Comparison of ENCODE assay signal across 2 cellular contexts in the genomic region with DNA sequence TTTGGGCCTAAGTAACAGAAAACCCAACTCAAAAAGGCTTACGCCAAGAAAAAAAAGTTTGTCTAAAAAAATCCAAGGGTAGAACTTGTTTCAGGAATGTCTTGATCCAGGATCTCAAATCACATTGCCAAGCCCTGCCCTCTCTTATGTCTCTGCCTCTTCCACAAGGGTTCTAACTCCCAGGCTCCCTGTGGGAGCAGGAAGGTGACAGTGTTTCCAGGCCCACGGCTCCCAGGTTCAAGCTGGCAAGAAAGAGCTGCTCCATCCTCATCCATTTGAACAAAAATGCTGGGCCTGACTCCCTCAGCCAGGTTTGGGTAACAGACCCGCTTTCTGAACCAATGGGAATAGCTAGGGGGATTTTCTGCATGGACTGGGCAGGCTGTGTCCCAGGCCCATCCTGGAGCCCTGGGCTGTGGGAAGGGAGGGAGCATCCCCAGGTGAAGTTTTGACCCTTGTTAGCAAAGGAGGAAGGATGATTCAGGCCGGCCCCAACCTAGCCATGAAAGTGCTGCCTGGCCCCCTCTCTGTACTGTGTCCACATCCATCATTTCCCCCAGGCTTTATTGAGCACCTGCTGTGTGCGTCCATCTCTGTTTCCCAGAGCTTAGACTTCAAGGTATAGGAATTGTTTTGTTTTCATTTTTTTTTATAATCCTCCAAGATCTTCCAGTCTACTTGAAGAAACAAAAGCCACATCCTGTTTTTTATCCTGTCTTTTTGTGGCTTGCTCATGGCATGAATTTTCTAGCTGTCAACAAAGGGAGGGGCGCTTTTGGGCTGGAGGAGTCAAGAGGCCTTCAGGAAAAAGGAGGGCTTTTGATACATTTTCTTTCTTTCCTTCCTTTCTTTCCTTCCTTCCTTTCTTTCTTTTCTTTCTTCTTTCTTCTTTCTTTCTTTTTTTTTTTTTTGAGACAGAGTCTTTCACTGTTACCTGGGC.
TF ChIP-seq lines count a peak whose summit lies in the region.

No MANE protein-coding gene starts in this region.

TF ChIP-seq in A549, 52 proteins besides CTCF, POLR2A, EP300 and RAD21:
- peak; percentile 81 for TF ChIP-seq HOXA7 (CRISPR knock-in tag; IDR thresholded peaks at IDR 0.05)
- peak; percentile 39; the same call in 1 of the 2 replicates for TF ChIP-seq HEYL (CRISPR knock-in tag; IDR thresholded peaks at IDR 0.05)
- TF ChIP-seq ZSCAN20 (CRISPR knock-in tag; IDR thresholded peaks at IDR 0.05), result peak; percentile 81
- TF ChIP-seq NPAS2 (CRISPR knock-in tag; IDR thresholded peaks at IDR 0.05; ENCODE audit: borderline replicate concordance), result peak; percentile 66; the same call in 1 of the 2 replicates
- TF ChIP-seq JUN (IDR thresholded peaks at IDR 0.05), result peak in 1 of 2 experiments; percentile 16; a peak in 1 of 5 replicates
- no peak for TF ChIP-seq CEBPB (IDR thresholded peaks at IDR 0.05)
- TF ChIP-seq HOXB13 (CRISPR knock-in tag; IDR thresholded peaks at IDR 0.05; ENCODE audit: low read depth), result peak; percentile 90
- TF ChIP-seq ZNF302 (CRISPR knock-in tag; IDR thresholded peaks at IDR 0.05), result peak; percentile 63; the same call in 1 of the 2 replicates
- TF ChIP-seq, protein P1, sequence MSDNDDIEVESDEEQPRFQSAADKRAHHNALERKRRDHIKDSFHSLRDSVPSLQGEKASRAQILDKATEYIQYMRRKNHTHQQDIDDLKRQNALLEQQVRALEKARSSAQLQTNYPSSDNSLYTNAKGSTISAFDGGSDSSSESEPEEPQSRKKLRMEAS (IDR thresholded peaks at IDR 0.05), result no peak
- no peak; the same call in 1 of the 2 replicates for TF ChIP-seq FOXS1 (CRISPR knock-in tag; IDR thresholded peaks at IDR 0.05)
- TF ChIP-seq TFCP2L1 (CRISPR knock-in tag; IDR thresholded peaks at IDR 0.05), result peak; percentile 4; the same call in 1 of the 2 replicates
- peak; percentile 12 for TF ChIP-seq HOXB5 (CRISPR knock-in tag; IDR thresholded peaks at IDR 0.05)
- TF ChIP-seq CBX8 (IDR thresholded peaks at IDR 0.05), result no peak
- TF ChIP-seq TP53 (CRISPR knock-in tag; IDR thresholded peaks at IDR 0.05), result peak; percentile 52; the same call in 1 of the 2 replicates
- TF ChIP-seq, protein P2, sequence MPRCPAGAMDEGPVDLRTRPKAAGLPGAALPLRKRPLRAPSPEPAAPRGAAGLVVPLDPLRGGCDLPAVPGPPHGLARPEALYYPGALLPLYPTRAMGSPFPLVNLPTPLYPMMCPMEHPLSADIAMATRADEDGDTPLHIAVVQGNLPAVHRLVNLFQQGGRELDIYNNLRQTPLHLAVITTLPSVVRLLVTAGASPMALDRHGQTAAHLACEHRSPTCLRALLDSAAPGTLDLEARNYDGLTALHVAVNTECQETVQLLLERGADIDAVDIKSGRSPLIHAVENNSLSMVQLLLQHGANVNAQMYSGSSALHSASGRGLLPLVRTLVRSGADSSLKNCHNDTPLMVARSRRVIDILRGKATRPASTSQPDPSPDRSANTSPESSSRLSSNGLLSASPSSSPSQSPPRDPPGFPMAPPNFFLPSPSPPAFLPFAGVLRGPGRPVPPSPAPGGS (IDR thresholded peaks at IDR 0.05), result peak; percentile 15; the same call in 1 of the 3 replicates
- 0 out of 2 replicates have a peak, but pooled peaks have one; percentile 14 for TF ChIP-seq JUNB (IDR thresholded peaks at IDR 0.05)
- TF ChIP-seq, protein P3, sequence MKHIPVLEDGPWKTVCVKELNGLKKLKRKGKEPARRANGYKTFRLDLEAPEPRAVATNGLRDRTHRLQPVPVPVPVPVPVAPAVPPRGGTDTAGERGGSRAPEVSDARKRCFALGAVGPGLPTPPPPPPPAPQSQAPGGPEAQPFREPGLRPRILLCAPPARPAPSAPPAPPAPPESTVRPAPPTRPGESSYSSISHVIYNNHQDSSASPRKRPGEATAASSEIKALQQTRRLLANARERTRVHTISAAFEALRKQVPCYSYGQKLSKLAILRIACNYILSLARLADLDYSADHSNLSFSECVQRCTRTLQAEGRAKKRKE (CRISPR knock-in tag; IDR thresholded peaks at IDR 0.05; ENCODE audit: low read depth), result peak; percentile 74; the same call in 1 of the 2 replicates

TF ChIP-seq in K562, 482 proteins besides CTCF, POLR2A, EP300 and RAD21:
- no peak for TF ChIP-seq TSHZ1 (CRISPR knock-in tag; IDR thresholded peaks at IDR 0.05)
- peak; percentile 42; the same call in 1 of the 2 replicates for TF ChIP-seq ZKSCAN8 (CRISPR knock-in tag; IDR thresholded peaks at IDR 0.05)
- no peak for TF ChIP-seq FUS (optimal IDR thresholded peaks at IDR 0.05; ENCODE audit: low read depth, low read length)
- TF ChIP-seq EP400 (IDR thresholded peaks at IDR 0.05), result no peak
- no peak for TF ChIP-seq MNT (conservative IDR thresholded peaks at IDR 0.05)
- no peak for TF ChIP-seq CREB5 (CRISPR knock-in tag; IDR thresholded peaks at IDR 0.05)
- no peak for TF ChIP-seq CEBPG (CRISPR knock-in tag; IDR thresholded peaks at IDR 0.05)
- TF ChIP-seq CEBPG (tag; conservative IDR thresholded peaks at IDR 0.05 in 1 of 2, IDR thresholded peaks at IDR 0.05 in 1 of 2), result 0 out of 4 replicates have a peak, but pooled peaks of 1 of the 2 experiments have one; percentile 19
- TF ChIP-seq, protein P4, sequence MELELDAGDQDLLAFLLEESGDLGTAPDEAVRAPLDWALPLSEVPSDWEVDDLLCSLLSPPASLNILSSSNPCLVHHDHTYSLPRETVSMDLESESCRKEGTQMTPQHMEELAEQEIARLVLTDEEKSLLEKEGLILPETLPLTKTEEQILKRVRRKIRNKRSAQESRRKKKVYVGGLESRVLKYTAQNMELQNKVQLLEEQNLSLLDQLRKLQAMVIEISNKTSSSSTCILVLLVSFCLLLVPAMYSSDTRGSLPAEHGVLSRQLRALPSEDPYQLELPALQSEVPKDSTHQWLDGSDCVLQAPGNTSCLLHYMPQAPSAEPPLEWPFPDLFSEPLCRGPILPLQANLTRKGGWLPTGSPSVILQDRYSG (tag; conservative IDR thresholded peaks at IDR 0.05; ENCODE audit: low read depth), result no peak
- TF ChIP-seq CBFB (CRISPR knock-in tag; IDR thresholded peaks at IDR 0.05), result no peak
- TF ChIP-seq, protein P5, sequence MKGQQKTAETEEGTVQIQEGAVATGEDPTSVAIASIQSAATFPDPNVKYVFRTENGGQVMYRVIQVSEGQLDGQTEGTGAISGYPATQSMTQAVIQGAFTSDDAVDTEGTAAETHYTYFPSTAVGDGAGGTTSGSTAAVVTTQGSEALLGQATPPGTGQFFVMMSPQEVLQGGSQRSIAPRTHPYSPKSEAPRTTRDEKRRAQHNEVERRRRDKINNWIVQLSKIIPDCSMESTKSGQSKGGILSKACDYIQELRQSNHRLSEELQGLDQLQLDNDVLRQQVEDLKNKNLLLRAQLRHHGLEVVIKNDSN (CRISPR knock-in tag; IDR thresholded peaks at IDR 0.05), result no peak
- no peak for TF ChIP-seq MBD2 (IDR thresholded peaks at IDR 0.05; ENCODE audit: borderline replicate concordance, low read depth)
